19 cellular contexts compared by ENCODE assay signal in the genomic region with DNA sequence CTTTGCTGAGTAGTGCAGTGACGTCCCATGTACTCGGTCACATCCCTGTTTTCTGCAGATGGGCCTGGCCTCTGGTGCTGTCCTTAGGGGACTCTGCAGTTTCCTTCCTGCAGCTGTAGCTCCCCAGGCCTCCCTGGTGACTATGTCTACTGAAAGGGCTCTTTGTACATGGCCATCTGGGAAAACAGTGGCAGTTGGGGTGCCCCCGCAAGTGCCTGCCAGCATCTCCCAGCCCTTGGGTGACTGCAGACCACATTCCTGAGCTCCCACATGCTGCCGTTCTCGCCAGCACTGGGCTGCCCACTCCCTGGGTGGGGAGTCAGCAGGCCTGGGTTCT. TPM values are rescaled to one million over a fixed set of nuclear protein-coding genes. Genes with fewer than 3 reads are reported as not detected.
DNase-seq lines count a peak whose midpoint lies in the region; ATAC-seq and TF ChIP-seq lines count a peak whose summit lies in the region.
"Had no signal": no experiment of that assay in that cellular context is flagged by ENCODE, and none has a peak within 500 bp of the region (broad histone marks: within the 10 kb centered on the region; RNA-seq: fewer than 3 reads in every experiment).

No MANE protein-coding gene starts in this region.

- no peak for ATAC-seq in GM21447 (IDR thresholded peaks at IDR 0.05; ENCODE audit: unreplicated experiment)
- ATAC-seq: activated T-cell treated with anti-CD3 and anti-CD28 coated beads, Interleukin-2, amount 50 U/mL, for 72 hours had no signal

- intact Hi-C loops in head of caudate nucleus (cut with DNase I) = no loop called here
- intact Hi-C loops in uterus (cut with DNase I; ENCODE audit: low total_unique reads) = no loop called here

- peak; percentile 73 for DNase-seq in DMS 273 (lab: John Stamatoyannopoulos, UW; ENCODE audit: unreplicated experiment)
- DNase-seq in SK-MEL-5 (ENCODE audit: low read depth, low spot score) = peak; percentile 64
- peak; percentile 71 to 96 (median 88) for DNase-seq in head of caudate nucleus
- DNase-seq in putamen (ENCODE audit: low spot score) = peak; percentile 96
- no peak for DNase-seq in uterus
- DNase-seq in COR-L47 (lab: John Stamatoyannopoulos, UW) = no peak
- no peak for DNase-seq in T-helper 2 cell
- DNase-seq: activated naive CD8-positive, alpha-beta T cell treated with anti-CD3 and anti-CD28 coated beads for 36 hours; activated T-cell treated with anti-CD3 and anti-CD28 coated beads, Interleukin-2, amount 50 U/mL, for 72 hours; effector CD8-positive, alpha-beta T cell; GF-D8; NCI-H187; stimulated activated CD4-positive, alpha-beta T cell treated with anti-CD3 and anti-CD28 coated beads, Interleukin-15, amount 100 ng/mL, for 24 hours; stimulated activated naive CD8-positive, alpha-beta T cell treated with anti-CD3 and anti-CD28 coated beads, Interleukin-15, amount 100 ng/mL, for 72 hours had no signal

- no peaks in the 10 kb centered on the region for H3K36me3 ChIP-seq in uterus
- H3K36me3 ChIP-seq: prostate gland had no signal

- H3K4me3 ChIP-seq in uterus = no peak overlapping the region
- H3K4me3 ChIP-seq: prostate gland had no signal

- TF ChIP-seq POLR2A in uterus (IDR thresholded peaks at IDR 0.05) = no peak

- TF ChIP-seq CTCF in uterus (IDR thresholded peaks at IDR 0.05) = no peak

- no peak overlapping the region for H3K27ac ChIP-seq in uterus
- H3K27ac ChIP-seq: prostate gland had no signal

- no peaks in the 10 kb centered on the region for H3K4me1 ChIP-seq in uterus
- H3K4me1 ChIP-seq: prostate gland had no signal

- in situ Hi-C loops in SK-MEL-5 (cut with HindIII; ENCODE audit: low pct_unique_long_range_greater_than_20kb, low sequenced_read_pairs) = no loop called here

- no peaks in the 10 kb centered on the region for H3K9me3 ChIP-seq in uterus
- H3K9me3 ChIP-seq: prostate gland, SK-N-SH had no signal

- no peaks in the 10 kb centered on the region for H3K27me3 ChIP-seq in uterus

RNA-seq across cellular contexts. Expression of a gene that starts 37.5 kb away (rescaled TPM):
- not detected in 2 replicates for total RNA-seq in SK-MEL-5 (2014; rRNA removed; shearing (Covaris generic))
- not detected in 2 replicates for polyA plus RNA-seq in SK-MEL-5 (2015; cell fraction: cytosol; rRNA removed)
- polyA plus RNA-seq in SK-MEL-5 (2015; cell fraction: nucleus; rRNA removed) = not detected in 2 replicates
- total RNA-seq in uterus = not detected
- total RNA-seq: activated naive CD8-positive, alpha-beta T cell treated with anti-CD3 and anti-CD28 coated beads for 36 hours; activated T-cell treated with anti-CD3 and anti-CD28 coated beads, Interleukin-2, amount 50 U/mL, for 72 hours; liver; myocyte; prostate gland had no signal
- polyA plus RNA-seq: liver, SK-N-SH had no signal

RNA-seq across cellular contexts. Expression of a gene that starts 49.7 kb away (rescaled TPM):
- total RNA-seq in SK-MEL-5 (2014; rRNA removed; shearing (Covaris generic)) = under 0.01 and 0.24 TPM in 2 replicates
- polyA plus RNA-seq in SK-MEL-5 (2015; cell fraction: cytosol; rRNA removed) = 0.04 and 0.15 TPM in 2 replicates
- polyA plus RNA-seq in SK-MEL-5 (2015; cell fraction: nucleus; rRNA removed) = 0.09 TPM in 1 of 2 replicates, not detected in the other
- under 1 TPM in 2 of 4 donors, not detected in 2; 0.21 to 0.62 TPM for total RNA-seq in uterus
- total RNA-seq: myocyte had no signal
- polyA plus RNA-seq: SK-N-SH had no signal

Comparison
In these comparisons a context has a peak if more than half of its experiments do, and no peak if none do; other contexts are left out.
1. DNase-seq: peak in DMS 273 (single experiment), SK-MEL-5 (single experiment), head of caudate nucleus (42 of 42) and putamen (single experiment); none in uterus (0 of 2), COR-L47 (single experiment) and T-helper 2 cell (0 of 5).